1 cellular context compared by ENCODE assay signal in genomic region chr17:60524463-60525346, GRCh38.
TF ChIP-seq lines count a peak whose summit lies in the region.

No MANE protein-coding gene starts in this region.

TF ChIP-seq in H1, 55 proteins besides CTCF, POLR2A, EP300 and RAD21 (continued from another document):
- no peak for TF ChIP-seq PHF8 (conservative IDR thresholded peaks at IDR 0.05; ENCODE audit: low read depth, low read length)
- no peak for TF ChIP-seq KDM5A (IDR thresholded peaks at IDR 0.05; ENCODE audit: low read length)
- TF ChIP-seq SUZ12 (IDR thresholded peaks at IDR 0.05; ENCODE audit: low read length): no peak
- TF ChIP-seq, protein P1, sequence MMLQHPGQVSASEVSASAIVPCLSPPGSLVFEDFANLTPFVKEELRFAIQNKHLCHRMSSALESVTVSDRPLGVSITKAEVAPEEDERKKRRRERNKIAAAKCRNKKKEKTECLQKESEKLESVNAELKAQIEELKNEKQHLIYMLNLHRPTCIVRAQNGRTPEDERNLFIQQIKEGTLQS (IDR thresholded peaks at IDR 0.05; ENCODE audit: insufficient read depth, low read depth, low read length): no peak
- no peak for TF ChIP-seq HDAC2 (IDR thresholded peaks at IDR 0.05; ENCODE audit: borderline replicate concordance in 1 of 2, low read depth in 2 of 2, low read length in 2 of 2)
- TF ChIP-seq CBX5 (IDR thresholded peaks at IDR 0.05; ENCODE audit: low read depth, low read length): no peak
